Comparison of ENCODE assay signal across 9 cellular contexts in the genomic region with DNA sequence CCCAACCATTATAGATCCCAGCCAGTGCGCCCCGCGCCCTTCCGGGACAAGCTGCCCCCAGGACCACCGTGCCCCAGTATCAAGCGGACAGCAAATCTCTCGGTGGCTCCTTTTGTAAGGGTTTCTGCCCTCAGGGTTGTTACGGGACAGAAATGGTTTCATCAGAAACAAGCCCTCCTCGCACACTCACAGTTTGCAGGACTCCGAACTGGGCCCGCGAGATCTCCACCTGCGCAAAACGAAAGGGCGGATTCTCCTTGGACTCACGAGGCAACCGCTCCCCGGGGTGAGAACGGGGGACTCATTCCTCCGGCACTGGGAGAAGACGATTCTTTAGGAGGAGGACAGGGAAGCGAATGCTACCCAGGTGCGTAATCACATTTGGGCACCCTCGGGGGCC. TPM values are rescaled to one million over a fixed set of nuclear protein-coding genes. Genes with fewer than 3 reads are reported as not detected.
A peak's percentile ranks its signal among the peaks of the same experiment; 100 is the strongest.
DNase-seq lines count a peak whose midpoint lies in the region; ATAC-seq and TF ChIP-seq lines count a peak whose summit lies in the region.
"Had no signal": no experiment of that assay in that cellular context is flagged by ENCODE, and none has a peak within 500 bp of the region (broad histone marks: within the 10 kb centered on the region; RNA-seq: fewer than 3 reads in every experiment).

No MANE protein-coding gene starts in this region.

- H3K4me1 ChIP-seq in gastrocnemius medialis: peaks cover 0 to 3% of the 10 kb centered on the region in 2 donors

- peaks cover 19% of the 10 kb centered on the region for H3K27me3 Mint-ChIP-seq in T-helper 17 cell

- peak overlapping the region; percentile 66 for H3K4me3 Mint-ChIP-seq in T-helper 17 cell

- TF ChIP-seq CTCF in fibroblast of mammary gland (conservative IDR thresholded peaks at IDR 0.05; ENCODE audit: control insufficient read depth, insufficient read depth, low read depth, low read length): no peak
- TF ChIP-seq CTCF in gastrocnemius medialis (IDR thresholded peaks at IDR 0.05 in 4 of 5, conservative IDR thresholded peaks at IDR 0.05 in 1 of 5): no peak

- in situ Hi-C loops in gastrocnemius medialis (cut with MboI; ENCODE audit: low sequenced_read_pairs in 4 of 4): loop anchor here in 2 of 4 donors (25.0 kb wide), 1 partner anchor 271 kb away; no protein-coding TSS in a partner anchor

- H3K4me3 ChIP-seq in fibroblast of mammary gland (ENCODE audit: control insufficient read depth, low read depth, low read length) (peak overlapping the region; percentile 92), gastrocnemius medialis (peak overlapping the region; percentile 60 to 76 (median 64))

- peaks cover 4% of the 10 kb centered on the region for H3K4me1 Mint-ChIP-seq in T-helper 17 cell

- intact Hi-C loops in gastrocnemius medialis (cut with DNase I; ENCODE audit: low total_unique reads): loop anchor here (5.0 kb wide), 1 partner anchor 49 kb away; a partner anchor contains a TSS

- no peaks in the 10 kb centered on the region for H3K9me3 ChIP-seq in T-helper 17 cell (ENCODE audit: control insufficient read depth, low read length, poor library complexity, severe bottlenecking)
- no peaks in the 10 kb centered on the region for H3K9me3 ChIP-seq in gastrocnemius medialis

- peak; percentile 39 for DNase-seq in ELF-1 (ENCODE audit: low read depth, low spot score)
- no peak for DNase-seq in T-helper 17 cell
- DNase-seq in fibroblast of mammary gland (ENCODE audit: low read depth): no peak
- DNase-seq in gastrocnemius medialis: no peak
- DNase-seq in COLO829 (ENCODE audit: low spot score): no peak
- no peak for DNase-seq in pons (ENCODE audit: low spot score)
- DNase-seq in HuH-7 (ENCODE audit: low spot score): no peak
- DNase-seq: activated CD4-positive, CD25-positive, alpha-beta regulatory T cell had no signal

- TF ChIP-seq POLR2A in gastrocnemius medialis (IDR thresholded peaks at IDR 0.05): no peak

- H3K36me3 Mint-ChIP-seq in T-helper 17 cell (ENCODE audit: low read depth): no peaks in the 10 kb centered on the region

- H3K36me3 ChIP-seq in gastrocnemius medialis: no peaks in the 10 kb centered on the region

- no peak for ATAC-seq in T-helper 17 cell
- no peak for ATAC-seq in gastrocnemius medialis
- ATAC-seq in HG02642 (IDR thresholded peaks at IDR 0.05; ENCODE audit: poor library complexity, unreplicated experiment): no peak

- no peak overlapping the region for H3K27ac Mint-ChIP-seq in T-helper 17 cell

- H3K27me3 ChIP-seq in gastrocnemius medialis: peaks cover 0 to 8% (median 8%) of the 10 kb centered on the region in 3 donors

- no peak overlapping the region for H3K27ac ChIP-seq in gastrocnemius medialis

RNA-seq across cellular contexts. Expression of a gene that starts 51.1 kb away (rescaled TPM):
- total RNA-seq in T-helper 17 cell (10 to 100 TPM; 16.1 to 19.2 TPM), gastrocnemius medialis (10 to 100 TPM; 37.3 to 65.1 (median 44.4) TPM)

RNA-seq across cellular contexts. Expression of a gene that starts 54.5 kb away (rescaled TPM):
- total RNA-seq in T-helper 17 cell (1 to 10 TPM; 4.4 to 5.6 TPM), gastrocnemius medialis (10 to 100 TPM; 12.9 to 38.1 (median 18.9) TPM)
